In the genomic region with DNA sequence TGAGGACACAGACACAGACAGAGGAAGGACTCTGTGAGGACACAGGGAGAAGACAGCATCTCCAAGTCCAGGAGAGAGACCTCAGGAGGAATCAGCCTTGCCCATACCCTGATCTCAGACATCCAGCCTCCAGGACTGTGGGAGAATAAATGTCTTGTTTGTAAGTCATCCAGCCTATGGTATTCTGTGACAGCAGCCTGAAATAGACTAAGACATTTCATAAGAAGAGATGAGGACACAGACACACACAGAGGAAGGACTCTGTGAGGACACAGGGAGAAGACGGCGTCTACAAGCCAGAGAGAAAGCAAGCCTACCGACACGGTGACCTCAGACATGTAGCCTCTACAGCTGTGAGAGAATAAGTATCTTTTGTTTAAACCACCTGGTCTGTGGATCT, we compare ENCODE assay signal across 12 cellular contexts.
"Had no signal": no experiment of that assay in that cellular context is flagged by ENCODE, and none has a peak within 500 bp of the region (broad histone marks: within the 10 kb centered on the region; RNA-seq: fewer than 3 reads in every experiment).

No MANE protein-coding gene starts in this region.

- H3K27ac ChIP-seq: esophagus muscularis mucosa, suprapubic skin had no signal

- H3K27me3 ChIP-seq: esophagus muscularis mucosa, suprapubic skin had no signal

- DNase-seq: activated CD4-positive, CD25-positive, alpha-beta regulatory T cell treated with anti-CD3 and anti-CD28 coated beads, Interleukin-2, amount 50 U/mL, for 72 hours; activated CD8-positive, alpha-beta memory T cell treated with anti-CD3 and anti-CD28 coated beads for 24 hours; activated CD8-positive, alpha-beta memory T cell treated with anti-CD3 and anti-CD28 coated beads, Interleukin-2, amount 50 U/mL, for 48 hours; activated gamma-delta T cell; activated T-cell treated with anti-CD3 and anti-CD28 coated beads, Interleukin-2, amount 50 U/mL, for 72 hours; amniotic stem cell; effector CD8-positive, alpha-beta T cell; nucleus accumbens; posterior cingulate gyrus; stimulated activated CD4-positive, alpha-beta T cell treated with anti-CD3 and anti-CD28 coated beads, Interleukin-2, amount 100 ng/mL, for 24 hours had no signal

- H3K9me3 ChIP-seq: suprapubic skin had no signal

- H3K4me3 ChIP-seq: esophagus muscularis mucosa, suprapubic skin had no signal
